ENCODE assay signal across 8 cellular contexts in genomic region chr7:97872025-97872669, GRCh38. TPM values are rescaled to one million over a fixed set of nuclear protein-coding genes. Genes with fewer than 3 reads are reported as not detected.
DNase-seq lines count a peak whose midpoint lies in the region; ATAC-seq, FAIRE-seq and TF ChIP-seq lines count a peak whose summit lies in the region.

TSS of gene ASNS (minus strand) at chr7:97872408. CDS start at chr7:97869156, 3,252 bp downstream.

- peaks cover 0 to 20% (median 0%) of the 10 kb centered on the region in 3 donors for H3K4me1 ChIP-seq in esophagus squamous epithelium

- in situ Hi-C loops in KBM-7 (cut with MboI; ENCODE audit: low pct_unique_long_range_greater_than_20kb, low sequenced_read_pairs), result no loop called here

- TF ChIP-seq CTCF in esophagus squamous epithelium (IDR thresholded peaks at IDR 0.05), result no peak

- peak within 1 kb of the TSS; percentile 60 to 78 (median 75) for H3K4me3 ChIP-seq in esophagus squamous epithelium

- intact Hi-C loops in esophagus squamous epithelium (cut with DNase I), result no loop called here

- peak within 1 kb of the TSS; percentile 97 for H3K4me3 Mint-ChIP-seq in activated T-cell treated with anti-CD3 and anti-CD28 coated beads, Interleukin-2, amount 50 U/mL, for 72 hours

- no peaks in the 10 kb centered on the region for H3K9me3 ChIP-seq in esophagus squamous epithelium

- peak in 2 of 4 donors; percentile 50 to 75 for TF ChIP-seq POLR2A in esophagus squamous epithelium (IDR thresholded peaks at IDR 0.05)

- peaks cover 4 to 29% of the 10 kb centered on the region in 2 donors for H3K36me3 Mint-ChIP-seq in activated T-cell treated with anti-CD3 and anti-CD28 coated beads, Interleukin-2, amount 50 U/mL, for 72 hours (ENCODE audit: insufficient read depth in 2 of 2)

- no peaks in the 10 kb centered on the region for H3K27me3 Mint-ChIP-seq in activated T-cell treated with anti-CD3 and anti-CD28 coated beads, Interleukin-2, amount 50 U/mL, for 72 hours (ENCODE audit: low read depth)

- peak within 1 kb of the TSS; percentile 97 for H3K27ac Mint-ChIP-seq in activated T-cell treated with anti-CD3 and anti-CD28 coated beads, Interleukin-2, amount 50 U/mL, for 72 hours

- 0 to 2% methylated on average over 6 to 10 of the region's 58 CpGs for WGBS in esophagus squamous epithelium, 2 donors

- peaks cover 0 to 15% (median 0%) of the 10 kb centered on the region in 3 donors for H3K36me3 ChIP-seq in esophagus squamous epithelium

- DNase-seq in DMS53 (lab: John Stamatoyannopoulos, UW) (peak; percentile 99), KBM-7 (peak; percentile 87), RCC 7860 (ENCODE audit: low spot score) (peak; percentile 72), esophagus squamous epithelium (lab: John Stamatoyannopoulos, UW) (peak; percentile 62), myocyte (ENCODE audit: low read depth) (peak; percentile 93)
- peak; percentile 96 for DNase-seq in activated T-cell treated with anti-CD3 and anti-CD28 coated beads, Interleukin-2, amount 50 U/mL, for 72 hours
- DNase-seq in stimulated activated CD8-positive, alpha-beta memory T cell treated with anti-CD3 and anti-CD28 coated beads, Interleukin-7, amount 100 ng/mL, for 4 hours (ENCODE audit: low read depth in 2 of 2), result peak; percentile 82 to 88

- H3K27me3 ChIP-seq in esophagus squamous epithelium, result no peaks in the 10 kb centered on the region

- no peak for FAIRE-seq in RCC 7860 (lab: Jason Lieb, UNC)

- peak within 1 kb of the TSS; percentile 70 to 89 (median 82) for H3K27ac ChIP-seq in esophagus squamous epithelium

- H3K4me1 Mint-ChIP-seq in activated T-cell treated with anti-CD3 and anti-CD28 coated beads, Interleukin-2, amount 50 U/mL, for 72 hours (ENCODE audit: low read depth), result peaks cover 44% of the 10 kb centered on the region

- no peaks in the 10 kb centered on the region for H3K9me3 Mint-ChIP-seq in activated T-cell treated with anti-CD3 and anti-CD28 coated beads, Interleukin-2, amount 50 U/mL, for 72 hours

- peak; percentile 99 for ATAC-seq in GM21723 (IDR thresholded peaks at IDR 0.05; ENCODE audit: unreplicated experiment)
- ATAC-seq in activated T-cell treated with anti-CD3 and anti-CD28 coated beads, Interleukin-2, amount 50 U/mL, for 72 hours (replicated peaks in 1 of 2), result peak; percentile 92 to 93

RNA-seq across cellular contexts. Expression of gene ASNS, which starts in this region (rescaled TPM):
- total RNA-seq in activated T-cell treated with anti-CD3 and anti-CD28 coated beads, Interleukin-2, amount 50 U/mL, for 72 hours, result 100 to 1,000 TPM; 338 to 383 TPM
- 10 to 100 TPM in 2 of 4 donors, 1 to 10 TPM in 2; 7.5 to 19.8 (median 10.7) TPM for total RNA-seq in esophagus squamous epithelium
- 23.4 and 34.8 TPM in 2 replicates for total RNA-seq in myocyte
- polyA plus RNA-seq in myocyte (2012), result 189 TPM

Comparison
In these comparisons a context has a peak if more than half of its experiments do, and no peak if none do; other contexts are left out.
1. Peak in every context shown above with its lines: DNase-seq, ATAC-seq, H3K4me3 ChIP-seq and H3K27ac ChIP-seq.